Comparison of ENCODE assay signal across 3 cellular contexts in the genomic region with DNA sequence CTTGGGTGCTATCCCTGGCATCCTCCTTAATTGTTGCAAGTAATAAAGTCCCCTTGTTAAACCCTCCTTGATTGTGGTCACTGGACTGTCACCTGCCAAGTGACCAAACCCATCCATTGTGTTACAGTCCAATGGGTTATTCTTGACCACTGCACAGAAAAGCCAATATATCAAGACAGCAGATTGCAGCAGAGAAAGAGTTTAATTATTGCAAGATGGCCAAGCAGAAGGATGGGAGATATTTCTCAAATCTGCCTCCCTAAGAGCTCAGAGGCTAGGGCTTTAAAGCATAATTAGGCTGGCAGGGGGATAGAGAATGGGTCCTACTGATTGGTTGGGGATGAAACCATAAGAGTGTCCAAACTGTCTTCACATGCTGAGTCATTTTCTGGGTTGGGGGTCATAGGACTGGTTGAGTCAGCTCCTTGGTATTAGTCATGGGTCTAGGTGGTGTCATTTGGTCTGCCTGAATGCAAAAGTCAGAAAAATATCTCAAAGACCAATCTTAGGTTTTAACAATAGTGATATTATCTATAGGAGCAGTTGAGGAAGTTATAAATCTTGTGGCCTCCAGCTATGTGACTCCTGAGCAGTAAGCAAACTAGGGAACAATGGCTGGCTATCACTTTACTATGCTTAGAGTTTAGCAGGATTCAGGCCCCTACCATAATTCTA.
A peak's percentile ranks its signal among the peaks of the same experiment; 100 is the strongest.
TF ChIP-seq lines count a peak whose summit lies in the region.

No MANE protein-coding gene starts in this region.

TF ChIP-seq in SK-N-SH, 30 proteins besides CTCF, POLR2A, EP300 and RAD21:
- TF ChIP-seq, protein P1, sequence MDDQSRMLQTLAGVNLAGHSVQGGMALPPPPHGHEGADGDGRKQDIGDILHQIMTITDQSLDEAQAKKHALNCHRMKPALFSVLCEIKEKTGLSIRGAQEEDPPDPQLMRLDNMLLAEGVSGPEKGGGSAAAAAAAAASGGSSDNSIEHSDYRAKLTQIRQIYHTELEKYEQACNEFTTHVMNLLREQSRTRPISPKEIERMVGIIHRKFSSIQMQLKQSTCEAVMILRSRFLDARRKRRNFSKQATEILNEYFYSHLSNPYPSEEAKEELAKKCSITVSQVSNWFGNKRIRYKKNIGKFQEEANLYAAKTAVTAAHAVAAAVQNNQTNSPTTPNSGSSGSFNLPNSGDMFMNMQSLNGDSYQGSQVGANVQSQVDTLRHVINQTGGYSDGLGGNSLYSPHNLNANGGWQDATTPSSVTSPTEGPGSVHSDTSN (IDR thresholded peaks at IDR 0.05) = peak; percentile 29; the same call in 1 of the 2 replicates
- TF ChIP-seq CHD2 (IDR thresholded peaks at IDR 0.05; ENCODE audit: low read length, partially characterized antibody) (no peak), FOSL2 (IDR thresholded peaks at IDR 0.05; ENCODE audit: borderline replicate concordance, low read depth) (peak; percentile 28; the same call in 1 of the 2 replicates), SIN3A (IDR thresholded peaks at IDR 0.05; ENCODE audit: borderline replicate concordance, low read depth, low read length) (no peak), ELF1 (IDR thresholded peaks at IDR 0.05) (no peak), JUND (IDR thresholded peaks at IDR 0.05) (no peak), RCOR1 (IDR thresholded peaks at IDR 0.05; ENCODE audit: low read length) (no peak)
- TF ChIP-seq, protein P2, sequence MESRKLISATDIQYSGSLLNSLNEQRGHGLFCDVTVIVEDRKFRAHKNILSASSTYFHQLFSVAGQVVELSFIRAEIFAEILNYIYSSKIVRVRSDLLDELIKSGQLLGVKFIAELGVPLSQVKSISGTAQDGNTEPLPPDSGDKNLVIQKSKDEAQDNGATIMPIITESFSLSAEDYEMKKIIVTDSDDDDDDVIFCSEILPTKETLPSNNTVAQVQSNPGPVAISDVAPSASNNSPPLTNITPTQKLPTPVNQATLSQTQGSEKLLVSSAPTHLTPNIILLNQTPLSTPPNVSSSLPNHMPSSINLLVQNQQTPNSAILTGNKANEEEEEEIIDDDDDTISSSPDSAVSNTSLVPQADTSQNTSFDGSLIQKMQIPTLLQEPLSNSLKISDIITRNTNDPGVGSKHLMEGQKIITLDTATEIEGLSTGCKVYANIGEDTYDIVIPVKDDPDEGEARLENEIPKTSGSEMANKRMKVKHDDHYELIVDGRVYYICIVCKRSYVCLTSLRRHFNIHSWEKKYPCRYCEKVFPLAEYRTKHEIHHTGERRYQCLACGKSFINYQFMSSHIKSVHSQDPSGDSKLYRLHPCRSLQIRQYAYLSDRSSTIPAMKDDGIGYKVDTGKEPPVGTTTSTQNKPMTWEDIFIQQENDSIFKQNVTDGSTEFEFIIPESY (IDR thresholded peaks at IDR 0.05; ENCODE audit: borderline replicate concordance, low read depth) = no peak
TF ChIP-seq in SK-N-SH: peak in this region for 2.

TF ChIP-seq in SK-N-SH treated with all-trans-retinoic acid at 6 μM for 48 hours, 23 proteins besides CTCF, POLR2A, EP300 and RAD21:
- TF ChIP-seq TOX (CRISPR knock-in tag; IDR thresholded peaks at IDR 0.05; ENCODE audit: borderline replicate concordance) = no peak
- TF ChIP-seq ZNF565 (CRISPR knock-in tag; conservative IDR thresholded peaks at IDR 0.05; ENCODE audit: low read depth) = no peak
- TF ChIP-seq, protein P3, sequence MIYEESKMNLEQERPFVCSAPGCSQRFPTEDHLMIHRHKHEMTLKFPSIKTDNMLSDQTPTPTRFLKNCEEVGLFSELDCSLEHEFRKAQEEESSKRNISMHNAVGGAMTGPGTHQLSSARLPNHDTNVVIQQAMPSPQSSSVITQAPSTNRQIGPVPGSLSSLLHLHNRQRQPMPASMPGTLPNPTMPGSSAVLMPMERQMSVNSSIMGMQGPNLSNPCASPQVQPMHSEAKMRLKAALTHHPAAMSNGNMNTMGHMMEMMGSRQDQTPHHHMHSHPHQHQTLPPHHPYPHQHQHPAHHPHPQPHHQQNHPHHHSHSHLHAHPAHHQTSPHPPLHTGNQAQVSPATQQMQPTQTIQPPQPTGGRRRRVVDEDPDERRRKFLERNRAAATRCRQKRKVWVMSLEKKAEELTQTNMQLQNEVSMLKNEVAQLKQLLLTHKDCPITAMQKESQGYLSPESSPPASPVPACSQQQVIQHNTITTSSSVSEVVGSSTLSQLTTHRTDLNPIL (CRISPR knock-in tag; IDR thresholded peaks at IDR 0.05; ENCODE audit: low read depth) = no peak
- TF ChIP-seq ZFP3 (CRISPR knock-in tag; IDR thresholded peaks at IDR 0.05) = no peak
- TF ChIP-seq ZFP30 (CRISPR knock-in tag; IDR thresholded peaks at IDR 0.05) = no peak
- no peak for TF ChIP-seq ZC3H10 (CRISPR knock-in tag; IDR thresholded peaks at IDR 0.05)
- no peak for TF ChIP-seq PPARA (CRISPR knock-in tag; IDR thresholded peaks at IDR 0.05; ENCODE audit: borderline replicate concordance)
- no peak for TF ChIP-seq TCF4 (CRISPR knock-in tag; IDR thresholded peaks at IDR 0.05; ENCODE audit: borderline replicate concordance)
- no peak for TF ChIP-seq OSR1 (CRISPR knock-in tag; IDR thresholded peaks at IDR 0.05)
- TF ChIP-seq ZNF8 (CRISPR knock-in tag; IDR thresholded peaks at IDR 0.05) = no peak
- no peak for TF ChIP-seq CSDC2 (CRISPR knock-in tag; IDR thresholded peaks at IDR 0.05)
- TF ChIP-seq RARB (CRISPR knock-in tag; IDR thresholded peaks at IDR 0.05) = no peak
- TF ChIP-seq ZNF70 (CRISPR knock-in tag; IDR thresholded peaks at IDR 0.05) = no peak
- TF ChIP-seq SNAI2 (CRISPR knock-in tag; IDR thresholded peaks at IDR 0.05) = no peak
- TF ChIP-seq, protein P4, sequence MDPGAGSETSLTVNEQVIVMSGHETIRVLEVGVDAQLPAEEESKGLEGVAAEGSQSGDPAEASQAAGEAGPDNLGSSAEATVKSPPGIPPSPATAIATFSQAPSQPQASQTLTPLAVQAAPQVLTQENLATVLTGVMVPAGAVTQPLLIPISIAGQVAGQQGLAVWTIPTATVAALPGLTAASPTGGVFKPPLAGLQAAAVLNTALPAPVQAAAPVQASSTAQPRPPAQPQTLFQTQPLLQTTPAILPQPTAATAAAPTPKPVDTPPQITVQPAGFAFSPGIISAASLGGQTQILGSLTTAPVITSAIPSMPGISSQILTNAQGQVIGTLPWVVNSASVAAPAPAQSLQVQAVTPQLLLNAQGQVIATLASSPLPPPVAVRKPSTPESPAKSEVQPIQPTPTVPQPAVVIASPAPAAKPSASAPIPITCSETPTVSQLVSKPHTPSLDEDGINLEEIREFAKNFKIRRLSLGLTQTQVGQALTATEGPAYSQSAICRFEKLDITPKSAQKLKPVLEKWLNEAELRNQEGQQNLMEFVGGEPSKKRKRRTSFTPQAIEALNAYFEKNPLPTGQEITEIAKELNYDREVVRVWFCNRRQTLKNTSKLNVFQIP (CRISPR knock-in tag; IDR thresholded peaks at IDR 0.05; ENCODE audit: borderline replicate concordance, low read depth) = no peak

TF ChIP-seq in endothelial cell of umbilical vein, 7 proteins besides CTCF, POLR2A, EP300 and RAD21:
- TF ChIP-seq MYC (IDR thresholded peaks at IDR 0.05; ENCODE audit: low read depth, low read length) = no peak
- TF ChIP-seq GATA2 (IDR thresholded peaks at IDR 0.05; ENCODE audit: insufficient read depth, insufficient read length, low read depth, low read length) = peak; percentile 76
- peak; percentile 41 for TF ChIP-seq JUN (IDR thresholded peaks at IDR 0.05; ENCODE audit: borderline replicate concordance, insufficient read depth, insufficient read length, low read depth)
- TF ChIP-seq, protein P5, sequence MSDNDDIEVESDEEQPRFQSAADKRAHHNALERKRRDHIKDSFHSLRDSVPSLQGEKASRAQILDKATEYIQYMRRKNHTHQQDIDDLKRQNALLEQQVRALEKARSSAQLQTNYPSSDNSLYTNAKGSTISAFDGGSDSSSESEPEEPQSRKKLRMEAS (IDR thresholded peaks at IDR 0.05; ENCODE audit: insufficient read depth, insufficient read length) = no peak
- TF ChIP-seq POLR2AphosphoS5 (IDR thresholded peaks at IDR 0.05; ENCODE audit: insufficient read depth, low read depth, low read length) = no peak
- TF ChIP-seq FOS (IDR thresholded peaks at IDR 0.05; ENCODE audit: borderline replicate concordance, insufficient read depth, low read length) = peak; percentile 50
- TF ChIP-seq EZH2 (IDR thresholded peaks at IDR 0.05; ENCODE audit: borderline replicate concordance, low read depth, low read length, severe bottlenecking) = no peak
